In genomic region chr1:37473431-37474050, GRCh38 we compare ENCODE assay signal across 8 cellular contexts. TPM values are rescaled to one million over a fixed set of nuclear protein-coding genes. Genes with fewer than 3 reads are reported as not detected.
DNase-seq lines count a peak whose midpoint lies in the region; ATAC-seq and TF ChIP-seq lines count a peak whose summit lies in the region.

No MANE protein-coding gene starts in this region.

- H4K20me1 ChIP-seq in Karpas-422 (ENCODE audit: insufficient read depth, low read depth, low read length), result peaks cover 10% of the 10 kb centered on the region; the same call in 1 of the 2 replicates

- peak; percentile 14 for ATAC-seq in CD8-positive, alpha-beta T cell
- ATAC-seq in heart left ventricle (peak in 1 of 4 donors; percentile 3), psoas muscle (peak in 2 of 4 donors; percentile 14 to 16), GM19023 (IDR thresholded peaks at IDR 0.05; ENCODE audit: unreplicated experiment) (no peak)

- intact Hi-C loops in CD8-positive, alpha-beta T cell (cut with DNase I, micrococcal nuclease), result loop anchor here (1.0 to 10.0 kb wide), 15 partner anchors 13 to 1504 kb away; partner anchors contain the start of genes MEAF6 (in 2 of the 2), SNIP1 (in 2 of the 2), C1orf122 (in 1 of the 2) and CDCA8 (in 1 of the 2)
- intact Hi-C loops in heart left ventricle (cut with DNase I), result loop anchor here in 1 of 10 donors (5.0 kb wide), 1 partner anchor 219 kb away; the partner anchor contains the start of gene CDCA8
- intact Hi-C loops in psoas muscle (cut with DNase I), result no loop called here

- H3K4me3 ChIP-seq in CD8-positive, alpha-beta T cell (ENCODE audit: low read depth, low read length), result peak overlapping the region; percentile 95
- peak overlapping the region; percentile 77 for H3K4me3 ChIP-seq in Karpas-422 (ENCODE audit: low read length)
- H3K4me3 ChIP-seq in heart left ventricle, result peak overlapping the region; percentile 60 to 93 (median 85)
- H3K4me3 ChIP-seq in psoas muscle, result peak overlapping the region; percentile 72

- peak overlapping the region; percentile 85 for H3K4me3 Mint-ChIP-seq in CD8-positive, alpha-beta T cell
- peak overlapping the region; percentile 97 for H3K4me3 Mint-ChIP-seq in activated naive CD4-positive, alpha-beta T cell treated with anti-CD3 and anti-CD28 coated beads, Interleukin-2, amount 10 ng/mL, durations not matched to agents 7 days and 5 days

- WGBS in heart left ventricle, 4 donors, result 16 to 37% (median 21%) methylated on average over 9 to 12 of the region's 12 CpGs
- 22 to 44% (median 35%) methylated on average over 12 of the region's 12 CpGs for WGBS in psoas muscle, 3 donors

- no peaks in the 10 kb centered on the region for H3K9me2 ChIP-seq in Karpas-422 (replicated peaks; ENCODE audit: insufficient read depth, low read length)

- peak in 2 of 7 experiments; percentile 42 to 72 for DNase-seq in CD8-positive, alpha-beta T cell
- no peak for DNase-seq in Karpas-422
- peak; percentile 60 for DNase-seq in activated naive CD4-positive, alpha-beta T cell treated with anti-CD3 and anti-CD28 coated beads, Interleukin-2, amount 10 ng/mL, durations not matched to agents 7 days and 5 days
- DNase-seq in heart left ventricle, result no peak
- DNase-seq in psoas muscle, result peak in 1 of 2 donors; percentile 15
- no peak for DNase-seq in iPS-NIHi11 (ENCODE audit: low spot score)
- DNase-seq in occipital lobe (lab: John Stamatoyannopoulos, UW), result no peak

- no peak for TF ChIP-seq CTCF in CD8-positive, alpha-beta T cell (IDR thresholded peaks at IDR 0.05)
- no peak for TF ChIP-seq CTCF in heart left ventricle (IDR thresholded peaks at IDR 0.05)
- no peak for TF ChIP-seq CTCF in psoas muscle (IDR thresholded peaks at IDR 0.05)

- H3K4me1 ChIP-seq in CD8-positive, alpha-beta T cell (ENCODE audit: insufficient read depth, low read length), result peaks cover 37% of the 10 kb centered on the region
- H3K4me1 ChIP-seq in Karpas-422 (ENCODE audit: low read length), result peaks cover 46% of the 10 kb centered on the region
- peaks cover 20 to 79% (median 61%) of the 10 kb centered on the region in 12 donors for H3K4me1 ChIP-seq in heart left ventricle
- H3K4me1 ChIP-seq in psoas muscle, result peaks cover 58% of the 10 kb centered on the region

- no peaks in the 10 kb centered on the region for H3K27me3 ChIP-seq in CD8-positive, alpha-beta T cell (ENCODE audit: insufficient read depth, low read length)
- H3K27me3 ChIP-seq in Karpas-422 (ENCODE audit: low read length), result no peaks in the 10 kb centered on the region
- H3K27me3 ChIP-seq in heart left ventricle, result no peaks in the 10 kb centered on the region
- no peaks in the 10 kb centered on the region for H3K27me3 ChIP-seq in psoas muscle (ENCODE audit: insufficient read depth in 3 of 3, low read length in 2 of 3)

- no peaks in the 10 kb centered on the region for H3K36me3 ChIP-seq in CD8-positive, alpha-beta T cell (ENCODE audit: insufficient read depth, low read length)
- H3K36me3 ChIP-seq in Karpas-422 (ENCODE audit: insufficient read depth, low read length) (0 out of 2 replicates have a peak, but pooled peaks cover 2% of the 10 kb centered on the region), heart left ventricle (peaks cover 0 to 22% (median 10%) of the 10 kb centered on the region in 9 donors), psoas muscle (ENCODE audit: insufficient read depth in 1 of 2, low read depth in 1 of 2) (peaks cover 0 to 27% of the 10 kb centered on the region in 2 donors)

- no peak for TF ChIP-seq POLR2A in heart left ventricle (IDR thresholded peaks at IDR 0.05)

- no peaks in the 10 kb centered on the region for H3K27me3 Mint-ChIP-seq in CD8-positive, alpha-beta T cell (ENCODE audit: low read depth)
- H3K27me3 Mint-ChIP-seq in activated naive CD4-positive, alpha-beta T cell treated with anti-CD3 and anti-CD28 coated beads, Interleukin-2, amount 10 ng/mL, durations not matched to agents 7 days and 5 days, result no peaks in the 10 kb centered on the region

- H3K9me3 ChIP-seq in CD8-positive, alpha-beta T cell (ENCODE audit: low read length), result no peaks in the 10 kb centered on the region
- H3K9me3 ChIP-seq in Karpas-422 (ENCODE audit: low read length), result no peaks in the 10 kb centered on the region
- no peaks in the 10 kb centered on the region for H3K9me3 ChIP-seq in heart left ventricle
- H3K9me3 ChIP-seq in psoas muscle, result no peaks in the 10 kb centered on the region

- POLR2A ChIA-PET in CD8-positive, alpha-beta T cell (lab: Charles Lee), result interaction anchor here (0.5 to 3.5 kb wide), 4 partner anchors 11 to 41 kb away, joined by 3 to 20 read pairs (median 4); partner anchors contain the start of gene MEAF6

- peaks cover 17% of the 10 kb centered on the region; the same call in 1 of the 2 replicates for H3K79me2 ChIP-seq in Karpas-422 (ENCODE audit: low read length)

- H3K27ac ChIP-seq in CD8-positive, alpha-beta T cell (ENCODE audit: low read depth, low read length), result peak overlapping the region; percentile 58
- H3K27ac ChIP-seq in Karpas-422 (ENCODE audit: low read length) (no peak overlapping the region), heart left ventricle (peak overlapping the region; percentile 59 to 96 (median 94)), psoas muscle (peak overlapping the region; percentile 90)

- H3K4me1 Mint-ChIP-seq in CD8-positive, alpha-beta T cell (ENCODE audit: low read depth), result peaks cover 54% of the 10 kb centered on the region
- peaks cover 53% of the 10 kb centered on the region for H3K4me1 Mint-ChIP-seq in activated naive CD4-positive, alpha-beta T cell treated with anti-CD3 and anti-CD28 coated beads, Interleukin-2, amount 10 ng/mL, durations not matched to agents 7 days and 5 days

- peak overlapping the region; percentile 74; the same call in 1 of the 2 replicates for H2AFZ ChIP-seq in Karpas-422 (ENCODE audit: low read length)

- H3K9me3 Mint-ChIP-seq in CD8-positive, alpha-beta T cell, result no peaks in the 10 kb centered on the region
- H3K9me3 Mint-ChIP-seq in activated naive CD4-positive, alpha-beta T cell treated with anti-CD3 and anti-CD28 coated beads, Interleukin-2, amount 10 ng/mL, durations not matched to agents 7 days and 5 days, result no peaks in the 10 kb centered on the region

- H3K27ac Mint-ChIP-seq in CD8-positive, alpha-beta T cell, result peak overlapping the region; percentile 88
- peak overlapping the region; percentile 67 for H3K27ac Mint-ChIP-seq in activated naive CD4-positive, alpha-beta T cell treated with anti-CD3 and anti-CD28 coated beads, Interleukin-2, amount 10 ng/mL, durations not matched to agents 7 days and 5 days

- CTCF ChIA-PET in CD8-positive, alpha-beta T cell (lab: Charles Lee), result interaction anchor here (1.5 to 10.9 kb wide), 5 partner anchors 13 to 42 kb away, joined by 5 to 187 read pairs (median 7); partner anchors contain the start of gene MEAF6
- CTCF ChIA-PET in activated naive CD4-positive, alpha-beta T cell treated with anti-CD3 and anti-CD28 coated beads, Interleukin-2, amount 10 ng/mL, durations not matched to agents 7 days and 5 days (lab: Charles Lee), result interaction anchor here (8.4 kb wide), 1 partner anchor 13 kb away, joined by 78 read pairs; no protein-coding TSS in a partner anchor

- peaks cover 35% of the 10 kb centered on the region for H3K36me3 Mint-ChIP-seq in CD8-positive, alpha-beta T cell
- H3K36me3 Mint-ChIP-seq in activated naive CD4-positive, alpha-beta T cell treated with anti-CD3 and anti-CD28 coated beads, Interleukin-2, amount 10 ng/mL, durations not matched to agents 7 days and 5 days, result peaks cover 35% of the 10 kb centered on the region

- H3K9ac ChIP-seq in Karpas-422 (ENCODE audit: low read length), result peak overlapping the region; percentile 67

- H3K4me2 ChIP-seq in Karpas-422 (ENCODE audit: low read depth, low read length, poor library complexity, severe bottlenecking), result peak overlapping the region; percentile 80

RNA-seq across cellular contexts. Expression of gene ZC3H12A, which starts 0.8 kb away (rescaled TPM):
- total RNA-seq in CD8-positive, alpha-beta T cell, result 100 to 1,000 TPM; 202 to 205 TPM
- 3.8 and 17.7 TPM in 2 replicates for total RNA-seq in Karpas-422 (2014; rRNA removed; shearing (Covaris generic); ENCODE audit: low replicate concordance)
- 1 to 10 TPM; 1.8 to 8.5 (median 4.5) TPM for total RNA-seq in heart left ventricle
- 1 to 10 TPM; 2.4 to 6.7 TPM for polyA plus RNA-seq in heart left ventricle
- 10 to 100 TPM in 3 of 4 donors, 1 to 10 TPM in 1; 1.9 to 30.2 (median 15.6) TPM for total RNA-seq in psoas muscle
- 10 to 100 TPM in 1 of 3 donors, 1 to 10 TPM in 2; 3.2 to 23.3 (median 3.7) TPM for polyA plus RNA-seq in psoas muscle
- 0.47 TPM for total RNA-seq in occipital lobe

RNA-seq across cellular contexts. Expression of gene MEAF6, which starts 41.0 kb away (rescaled TPM):
- 10 to 100 TPM; 43.4 to 46.0 TPM for total RNA-seq in CD8-positive, alpha-beta T cell
- total RNA-seq in Karpas-422 (2014; rRNA removed; shearing (Covaris generic); ENCODE audit: low replicate concordance), result 105 and 126 TPM in 2 replicates
- total RNA-seq in heart left ventricle (10 to 100 TPM; 28.9 to 51.3 (median 39.6) TPM), psoas muscle (10 to 100 TPM; 27.2 to 35.5 (median 33.0) TPM), occipital lobe (106 TPM)
- polyA plus RNA-seq in heart left ventricle (10 to 100 TPM; 27.4 to 55.7 TPM), psoas muscle (100 to 1,000 TPM in 1 of 3 donors, 10 to 100 TPM in 2; 33.8 to 109 (median 43.1) TPM)

Comparison
In these comparisons a context has a peak if more than half of its experiments do, and no peak if none do; other contexts are left out.
1. RNA of gene ZC3H12A, which starts 0.8 kb away (total RNA-seq): 202 to 205 TPM in CD8-positive, alpha-beta T cell; 1.9 to 30.2 TPM in psoas muscle, 1.8 to 8.5 TPM in heart left ventricle, 3.8 to 17.7 TPM in Karpas-422 and 0.47 TPM in occipital lobe (single experiment); every median in the first group is over 4 times any median in the second.
2. intact Hi-C loops: an anchor here in CD8-positive, alpha-beta T cell (1.0 to 10.0 kb wide); none called in psoas muscle.
3. Peak in every context shown above with its lines, with median percentiles within 50 percentile points of each other: H3K4me3 ChIP-seq.